ENCODE assay signal across 34 cellular contexts in genomic region chr6:65922049-65922448, GRCh38.
"Had no signal": no experiment of that assay in that cellular context is flagged by ENCODE, and none has a peak within 500 bp of the region (broad histone marks: within the 10 kb centered on the region; RNA-seq: fewer than 3 reads in every experiment).

No MANE protein-coding gene starts in this region.

- H3K4me3 ChIP-seq: adrenal gland, body of pancreas, breast epithelium had no signal

- H3K27ac ChIP-seq: adrenal gland, body of pancreas, brain microvascular endothelial cell, breast epithelium, VCaP had no signal

- DNase-seq: activated B cell treated with CpG ODN at 0.5 μM for 24 hours; activated CD4-positive, alpha-beta memory T cell treated with anti-CD3 and anti-CD28 coated beads for 36 hours; activated CD4-positive, alpha-beta T cell treated with anti-CD3 and anti-CD28 coated beads for 4 hours; activated CD4-positive, alpha-beta T cell treated with anti-CD3 and anti-CD28 coated beads, Interleukin-2, amount 10 ng/mL, durations not matched to agents 24 days and 14 days; activated CD4-positive, alpha-beta T cell treated with anti-CD3 and anti-CD28 coated beads, Interleukin-2, amount 50 U/mL, for 1 hour; activated CD4-positive, alpha-beta T cell treated with anti-CD3 and anti-CD28 coated beads, Interleukin-2, amount 50 U/mL, for 4 hours; activated CD4-positive, CD25-positive, alpha-beta regulatory T cell treated with anti-CD3 and anti-CD28 coated beads, Interleukin-2, amount 50 U/mL, for 72 hours; activated CD8-positive, alpha-beta memory T cell treated with anti-CD3 and anti-CD28 coated beads, Interleukin-2, amount 50 U/mL, for 4 hours; activated CD8-positive, alpha-beta T cell treated with anti-CD3 and anti-CD28 coated beads for 36 hours; activated effector memory CD4-positive, alpha-beta T cell treated with anti-CD3 and anti-CD28 coated beads, Interleukin-2, amount 50 U/mL, for 16 hours; activated gamma-delta T cell treated with Interleukin-2 at 50 U/mL for 16 hours; activated naive CD4-positive, alpha-beta T cell; activated naive CD4-positive, alpha-beta T cell treated with anti-CD3 and anti-CD28 coated beads for 36 hours; activated naive CD4-positive, alpha-beta T cell treated with anti-CD3 and anti-CD28 coated beads, Interleukin-2, amount 50 U/mL, for 16 hours; activated naive CD8-positive, alpha-beta T cell treated with anti-CD3 and anti-CD28 coated beads for 36 hours; activated T-cell treated with anti-CD3 and anti-CD28 coated beads for 4 hours; activated T-cell treated with anti-CD3 and anti-CD28 coated beads, Interleukin-2, amount 50 U/mL, for 1 hour; activated T-cell treated with anti-CD3 and anti-CD28 coated beads, Interleukin-2, amount 50 U/mL, for 4 hours; activated T-cell treated with anti-CD3 and anti-CD28 coated beads, Interleukin-2, amount 50 U/mL, for 72 hours; adrenal gland; amniotic stem cell; aorta; body of pancreas; brain microvascular endothelial cell; central memory CD4-positive, alpha-beta T cell; T-helper 2 cell; T-helper 9 cell had no signal

- H3K27me3 ChIP-seq: adrenal gland, body of pancreas, brain microvascular endothelial cell, breast epithelium had no signal

- H3K36me3 ChIP-seq: adrenal gland, brain microvascular endothelial cell, breast epithelium had no signal

- FAIRE-seq: astrocyte, colon, TTC549 had no signal

- H3K9me3 ChIP-seq: adrenal gland, body of pancreas, breast epithelium had no signal

- H3K4me1 ChIP-seq: body of pancreas, breast epithelium had no signal

- ATAC-seq: activated CD8-positive, alpha-beta T cell treated with anti-CD3 and anti-CD28 coated beads for 36 hours; activated naive CD4-positive, alpha-beta T cell treated with anti-CD3 and anti-CD28 coated beads, Interleukin-2, amount 50 U/mL, for 72 hours; activated T-cell treated with anti-CD3 and anti-CD28 coated beads, Interleukin-2, amount 50 U/mL, for 4 hours; activated T-cell treated with anti-CD3 and anti-CD28 coated beads, Interleukin-2, amount 50 U/mL, for 72 hours; activated T-helper 17 cell treated with anti-CD3 and anti-CD28 coated beads, Interleukin-2, amount 50 U/mL, for 72 hours; body of pancreas had no signal
